12 cellular contexts compared by ENCODE assay signal in genomic region chr9:129323376-129323998, GRCh38.
DNase-seq lines count a peak whose midpoint lies in the region; ATAC-seq and TF ChIP-seq lines count a peak whose summit lies in the region.
"Had no signal": no experiment of that assay in that cellular context is flagged by ENCODE, and none has a peak within 500 bp of the region (broad histone marks: within the 10 kb centered on the region; RNA-seq: fewer than 3 reads in every experiment).

No MANE protein-coding gene starts in this region.

- peak; percentile 1 for DNase-seq in activated CD8-positive, alpha-beta T cell treated with anti-CD3 and anti-CD28 coated beads for 36 hours
- no peak for DNase-seq in activated CD8-positive, alpha-beta T cell treated with anti-CD3 and anti-CD28 coated beads, Interleukin-2, amount 10 ng/mL, durations not matched to agents 7 days and 5 days
- DNase-seq in ascending aorta (ENCODE audit: low spot score in 2 of 2) = peak in 1 of 2 donors; percentile 61
- DNase-seq in suprapubic skin (ENCODE audit: low spot score in 2 of 2) = peak; percentile 50 to 73
- DNase-seq in H7 = no peak
- no peak for DNase-seq in NCI-H446 treated with DMSO at 0.1 percent for 48 hours (lab: John Stamatoyannopoulos, UW)
- DNase-seq: activated B cell treated with CpG ODN at 0.5 μM for 24 hours; activated CD8-positive, alpha-beta memory T cell treated with anti-CD3 and anti-CD28 coated beads, Interleukin-2, amount 50 U/mL, for 4 hours; NCI-H2029 treated with DMSO at 0.1 percent for 48 hours; NCI-H69 had no signal

- H3K27me3 ChIP-seq in ascending aorta (no peaks in the 10 kb centered on the region), liver (ENCODE audit: control insufficient read depth in 4 of 4, insufficient read depth in 4 of 4, low read length in 3 of 4) (no peaks in the 10 kb centered on the region), suprapubic skin (no peaks in the 10 kb centered on the region), H7 (ENCODE audit: control insufficient read depth, insufficient read depth, low read length) (peaks cover 3% of the 10 kb centered on the region; the same call in 1 of the 2 replicates)

- H3K9me3 ChIP-seq in ascending aorta (no peaks in the 10 kb centered on the region), liver (ENCODE audit: control insufficient read depth in 4 of 4, low read length in 3 of 4) (no peaks in the 10 kb centered on the region), suprapubic skin (no peaks in the 10 kb centered on the region)

- no peaks in the 10 kb centered on the region for H3K27me3 Mint-ChIP-seq in activated CD8-positive, alpha-beta T cell treated with anti-CD3 and anti-CD28 coated beads for 36 hours
- no peaks in the 10 kb centered on the region for H3K27me3 Mint-ChIP-seq in activated CD8-positive, alpha-beta T cell treated with anti-CD3 and anti-CD28 coated beads, Interleukin-2, amount 10 ng/mL, durations not matched to agents 7 days and 5 days (ENCODE audit: low read depth)

- TF ChIP-seq POLR2A in suprapubic skin (IDR thresholded peaks at IDR 0.05) = no peak

- H3K4me1 ChIP-seq in ascending aorta (peaks cover 20 to 40% of the 10 kb centered on the region in 2 donors), liver (ENCODE audit: control insufficient read depth in 4 of 4, insufficient read depth in 4 of 4, low read length in 3 of 4) (peaks cover 7 to 37% (median 29%) of the 10 kb centered on the region in 4 donors), suprapubic skin (peaks cover 72% of the 10 kb centered on the region)

- ATAC-seq in activated CD8-positive, alpha-beta T cell treated with anti-CD3 and anti-CD28 coated beads for 36 hours = no peak
- ATAC-seq in activated CD8-positive, alpha-beta T cell treated with anti-CD3 and anti-CD28 coated beads, Interleukin-2, amount 10 ng/mL, durations not matched to agents 7 days and 5 days = no peak
- no peak for ATAC-seq in GM19397 (IDR thresholded peaks at IDR 0.05; ENCODE audit: unreplicated experiment)

- POLR2A ChIA-PET in activated CD8-positive, alpha-beta T cell treated with anti-CD3 and anti-CD28 coated beads for 36 hours (lab: Charles Lee) = no interaction called here
- POLR2A ChIA-PET in activated CD8-positive, alpha-beta T cell treated with anti-CD3 and anti-CD28 coated beads, Interleukin-2, amount 10 ng/mL, durations not matched to agents 7 days and 5 days (lab: Charles Lee) = interaction anchor here (0.6 to 1.0 kb wide), 2 partner anchors 9 to 88 kb away, joined by 3 read pairs; no protein-coding TSS in a partner anchor

- H3K9me3 Mint-ChIP-seq in activated CD8-positive, alpha-beta T cell treated with anti-CD3 and anti-CD28 coated beads for 36 hours = no peaks in the 10 kb centered on the region
- H3K9me3 Mint-ChIP-seq in activated CD8-positive, alpha-beta T cell treated with anti-CD3 and anti-CD28 coated beads, Interleukin-2, amount 10 ng/mL, durations not matched to agents 7 days and 5 days (ENCODE audit: insufficient read depth) = no peaks in the 10 kb centered on the region
- H3K9me3 Mint-ChIP-seq: activated B cell treated with CpG ODN at 0.5 μM for 24 hours had no signal

- TF ChIP-seq RAD21 in liver (IDR thresholded peaks at IDR 0.05) = no peak

- H3K4me3 Mint-ChIP-seq in activated CD8-positive, alpha-beta T cell treated with anti-CD3 and anti-CD28 coated beads for 36 hours = no peak overlapping the region
- H3K4me3 Mint-ChIP-seq in activated CD8-positive, alpha-beta T cell treated with anti-CD3 and anti-CD28 coated beads, Interleukin-2, amount 10 ng/mL, durations not matched to agents 7 days and 5 days = no peak overlapping the region
- H3K4me3 Mint-ChIP-seq: activated B cell treated with CpG ODN at 0.5 μM for 24 hours had no signal

- H3K36me3 Mint-ChIP-seq in activated CD8-positive, alpha-beta T cell treated with anti-CD3 and anti-CD28 coated beads for 36 hours (ENCODE audit: low read depth) = no peaks in the 10 kb centered on the region
- H3K36me3 Mint-ChIP-seq in activated CD8-positive, alpha-beta T cell treated with anti-CD3 and anti-CD28 coated beads, Interleukin-2, amount 10 ng/mL, durations not matched to agents 7 days and 5 days (ENCODE audit: low read depth) = no peaks in the 10 kb centered on the region

- H3K36me3 ChIP-seq in ascending aorta = no peaks in the 10 kb centered on the region
- H3K36me3 ChIP-seq in liver (ENCODE audit: control insufficient read depth in 4 of 4, insufficient read depth in 3 of 4, low read depth in 1 of 4, low read length in 3 of 4) = no peaks in the 10 kb centered on the region
- H3K36me3 ChIP-seq in suprapubic skin = no peaks in the 10 kb centered on the region
- no peaks in the 10 kb centered on the region for H3K36me3 ChIP-seq in H7 (replicated peaks; ENCODE audit: control insufficient read depth, insufficient read depth, low read length)

- intact Hi-C loops in activated CD8-positive, alpha-beta T cell treated with anti-CD3 and anti-CD28 coated beads for 36 hours (cut with micrococcal nuclease) = loop anchor here (10.0 kb wide), 2 partner anchors 149 to 281 kb away; partner anchors contain the start of gene IER5L
- intact Hi-C loops in ascending aorta (cut with DNase I) = no loop called here

- peak overlapping the region; percentile 92 to 94 for H3K27ac ChIP-seq in ascending aorta
- H3K27ac ChIP-seq in liver (ENCODE audit: low read depth in 1 of 2, low read length in 2 of 2) = peak overlapping the region; percentile 59 to 74
- no peak overlapping the region for H3K27ac ChIP-seq in suprapubic skin

- CTCF ChIA-PET in activated CD8-positive, alpha-beta T cell treated with anti-CD3 and anti-CD28 coated beads for 36 hours (lab: Charles Lee) = interaction anchor here (1.0 to 5.6 kb wide), 3 partner anchors 150 to 283 kb away, joined by 3 to 26 read pairs (median 3); no protein-coding TSS in a partner anchor
- CTCF ChIA-PET in activated CD8-positive, alpha-beta T cell treated with anti-CD3 and anti-CD28 coated beads, Interleukin-2, amount 10 ng/mL, durations not matched to agents 7 days and 5 days (lab: Charles Lee) = interaction anchor here (0.8 to 0.9 kb wide), 3 partner anchors 181 to 287 kb away, joined by 3 read pairs; no protein-coding TSS in a partner anchor

- no peak for TF ChIP-seq CTCF in activated CD8-positive, alpha-beta T cell treated with anti-CD3 and anti-CD28 coated beads for 36 hours (IDR thresholded peaks at IDR 0.05)
- no peak for TF ChIP-seq CTCF in ascending aorta (IDR thresholded peaks at IDR 0.05)
- TF ChIP-seq CTCF in liver (IDR thresholded peaks at IDR 0.05; ENCODE audit: low read depth, low read length, missing input control) = no peak
- no peak for TF ChIP-seq CTCF in suprapubic skin (IDR thresholded peaks at IDR 0.05)

- WGBS in liver = 59% methylated on average over 6 of the region's 6 CpGs
- WGBS in suprapubic skin = 52% methylated on average over 6 of the region's 6 CpGs

- TF ChIP-seq EP300 in suprapubic skin (IDR thresholded peaks at IDR 0.05) = no peak

- peaks cover 35% of the 10 kb centered on the region for H3K4me1 Mint-ChIP-seq in activated CD8-positive, alpha-beta T cell treated with anti-CD3 and anti-CD28 coated beads for 36 hours (ENCODE audit: low read depth)
- H3K4me1 Mint-ChIP-seq in activated CD8-positive, alpha-beta T cell treated with anti-CD3 and anti-CD28 coated beads, Interleukin-2, amount 10 ng/mL, durations not matched to agents 7 days and 5 days (ENCODE audit: low read depth) = peaks cover 23% of the 10 kb centered on the region

- H3K27ac Mint-ChIP-seq in activated CD8-positive, alpha-beta T cell treated with anti-CD3 and anti-CD28 coated beads for 36 hours = peak overlapping the region; percentile 6
- H3K27ac Mint-ChIP-seq in activated CD8-positive, alpha-beta T cell treated with anti-CD3 and anti-CD28 coated beads, Interleukin-2, amount 10 ng/mL, durations not matched to agents 7 days and 5 days = no peak overlapping the region
- H3K27ac Mint-ChIP-seq: activated B cell treated with CpG ODN at 0.5 μM for 24 hours had no signal

- H3K4me3 ChIP-seq in ascending aorta (no peak overlapping the region), liver (ENCODE audit: low read depth in 1 of 3, low read length in 3 of 3) (no peak overlapping the region), suprapubic skin (no peak overlapping the region), H7 (ENCODE audit: insufficient read depth, low read depth, low read length) (no peak overlapping the region)

- peak overlapping the region in 1 of 2 donors; percentile 21 for H3K9ac ChIP-seq in liver (ENCODE audit: low read depth in 1 of 2, low read length in 2 of 2)

TF ChIP-seq in liver, 16 proteins besides CTCF, POLR2A, EP300 and RAD21:
- no peak for TF ChIP-seq NR2F2 (IDR thresholded peaks at IDR 0.05)
- peak in 1 of 2 donors; percentile 7 for TF ChIP-seq HNF4A (conservative IDR thresholded peaks at IDR 0.05)

Comparison
In these comparisons a context has a peak if more than half of its experiments do, and no peak if none do; other contexts are left out.
1. DNase-seq: peak in activated CD8-positive, alpha-beta T cell treated with anti-CD3 and anti-CD28 coated beads for 36 hours (single experiment) and suprapubic skin (2 of 2); none in activated CD8-positive, alpha-beta T cell treated with anti-CD3 and anti-CD28 coated beads, Interleukin-2, amount 10 ng/mL, durations not matched to agents 7 days and 5 days (single experiment), H7 (single experiment) and NCI-H446 treated with DMSO at 0.1 percent for 48 hours (single experiment).